In the genomic region with DNA sequence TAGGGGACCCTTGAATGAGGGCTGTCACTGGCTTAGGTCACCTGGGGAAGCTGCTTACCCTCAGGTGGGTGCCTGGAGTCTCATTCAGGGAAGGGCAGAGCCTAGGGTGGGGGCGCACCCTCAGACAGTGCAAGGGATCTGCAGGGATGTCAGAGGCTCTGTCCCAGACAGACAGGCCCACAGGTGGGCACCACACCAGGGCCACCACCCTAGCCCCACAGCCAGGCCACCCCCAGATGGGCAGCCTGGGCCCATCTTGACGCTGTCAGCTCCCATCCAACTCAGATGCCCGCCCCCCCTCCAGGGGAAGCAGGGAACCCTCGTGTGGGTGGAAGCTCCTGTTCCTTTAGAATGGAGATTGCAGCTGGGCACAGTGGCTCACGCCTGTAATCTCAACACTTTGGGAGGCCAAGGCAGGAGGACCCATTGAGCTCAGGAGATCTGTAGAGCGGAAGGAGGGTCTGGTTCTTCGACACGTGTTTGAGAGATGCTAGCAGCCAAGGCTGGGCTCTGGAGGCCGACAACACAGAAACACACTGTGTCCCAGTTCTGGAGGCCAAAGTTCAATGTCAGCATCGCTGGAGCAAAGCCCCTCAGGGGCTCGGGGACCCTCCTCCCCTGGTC, we compare ENCODE assay signal across 25 cellular contexts. TPM values are rescaled to one million over a fixed set of nuclear protein-coding genes. Genes with fewer than 3 reads are reported as not detected.
DNase-seq lines count a peak whose midpoint lies in the region; ATAC-seq, FAIRE-seq and TF ChIP-seq lines count a peak whose summit lies in the region.
"Had no signal": no experiment of that assay in that cellular context is flagged by ENCODE, and none has a peak within 500 bp of the region (broad histone marks: within the 10 kb centered on the region; RNA-seq: fewer than 3 reads in every experiment).

No MANE protein-coding gene starts in this region.

- H3K9me1 ChIP-seq in IMR-90 (ENCODE audit: insufficient read depth, low read length) = peaks cover 8% of the 10 kb centered on the region

- ATAC-seq in IMR-90 (ENCODE audit: low read depth) = no peak
- no peak for ATAC-seq in stimulated activated effector memory CD8-positive, alpha-beta T cell treated with anti-CD3 and anti-CD28 coated beads, Interleukin-12 subunit alpha, Interleukin-12 subunit beta, amount 100 ng/mL, for 72 hours

- peak overlapping the region; percentile 24 for H2AK9ac ChIP-seq in IMR-90 (replicated peaks; ENCODE audit: low read depth, low read length, poor library complexity)

- dilution Hi-C loops in IMR-90 (cut with HindIII; ENCODE audit: low sequenced_read_pairs, unreplicated experiment) = no loop called here

- no peak overlapping the region for H3K4me3 ChIP-seq in IMR-90 (ENCODE audit: insufficient read depth, low read depth, low read length)
- H3K4me3 ChIP-seq in kidney (ENCODE audit: low read length in 2 of 2) = no peak overlapping the region
- no peak overlapping the region for H3K4me3 ChIP-seq in esophagus squamous epithelium
- H3K4me3 ChIP-seq: smooth muscle cell had no signal

- H3K4me3 Mint-ChIP-seq in activated CD4-positive, alpha-beta T cell treated with anti-CD3 and anti-CD28 coated beads, Interleukin-2, amount 10 ng/mL, durations not matched to agents 24 days and 14 days = peak overlapping the region; percentile 39
- H3K4me3 Mint-ChIP-seq in activated CD4-positive, alpha-beta T cell treated with anti-CD3 and anti-CD28 coated beads, Interleukin-2, amount 10 ng/mL, durations not matched to agents 7 days and 5 days = no peak overlapping the region
- peak overlapping the region; percentile 31 for H3K4me3 Mint-ChIP-seq in stimulated activated effector memory CD8-positive, alpha-beta T cell treated with anti-CD3 and anti-CD28 coated beads, Interleukin-12 subunit alpha, Interleukin-12 subunit beta, amount 100 ng/mL, for 72 hours
- H3K4me3 Mint-ChIP-seq: activated CD4-positive, alpha-beta memory T cell treated with anti-CD3 and anti-CD28 coated beads, Interleukin-2, amount 10 ng/mL, durations not matched to agents 7 days and 5 days; activated naive CD8-positive, alpha-beta T cell treated with anti-CD3 and anti-CD28 coated beads for 36 hours; activated T-cell treated with anti-CD3 and anti-CD28 coated beads, Interleukin-2, amount 50 U/mL, for 4 hours; nephron progenitor cell had no signal

- H3K18ac ChIP-seq in IMR-90 (ENCODE audit: low read depth, low read length) = no peak overlapping the region

- POLR2A ChIA-PET in activated CD4-positive, alpha-beta T cell treated with anti-CD3 and anti-CD28 coated beads, Interleukin-2, amount 10 ng/mL, durations not matched to agents 7 days and 5 days (lab: Charles Lee) = no interaction called here
- POLR2A ChIA-PET in IMR-90 (lab: Charles Lee; ENCODE audit: unreplicated experiment) = no interaction called here

- H3K9ac ChIP-seq in IMR-90 (ENCODE audit: low read depth, low read length) = no peak overlapping the region
- no peak overlapping the region for H3K9ac ChIP-seq in kidney (ENCODE audit: low read length in 2 of 2)
- H3K9ac ChIP-seq: KMS-11 had no signal

- no peak overlapping the region for H3K23ac ChIP-seq in IMR-90 (ENCODE audit: low read depth, low read length)

- H2BK20ac ChIP-seq in IMR-90 (ENCODE audit: low read depth, low read length) = no peak overlapping the region

- H3K27me3 Mint-ChIP-seq in activated CD4-positive, alpha-beta T cell treated with anti-CD3 and anti-CD28 coated beads, Interleukin-2, amount 10 ng/mL, durations not matched to agents 24 days and 14 days = peaks cover 2% of the 10 kb centered on the region
- peaks cover 6% of the 10 kb centered on the region for H3K27me3 Mint-ChIP-seq in activated CD4-positive, alpha-beta T cell treated with anti-CD3 and anti-CD28 coated beads, Interleukin-2, amount 10 ng/mL, durations not matched to agents 7 days and 5 days

- no peak for TF ChIP-seq RAD21 in IMR-90 (IDR thresholded peaks at IDR 0.05; ENCODE audit: low read length)

- no peak overlapping the region for H3K4ac ChIP-seq in IMR-90 (ENCODE audit: low read depth, low read length)

- H3K56ac ChIP-seq in IMR-90 (ENCODE audit: extremely low read depth, insufficient read depth, low read length) = no peak overlapping the region

- H2BK5ac ChIP-seq in IMR-90 (ENCODE audit: low read depth, low read length, poor library complexity, severe bottlenecking) = no peak overlapping the region

- no TSS peak for BruUV-seq in IMR-90 (replicated peaks; lab: Mats Ljungman, UMichigan)

- peaks cover 15% of the 10 kb centered on the region for H3K4me1 Mint-ChIP-seq in activated CD4-positive, alpha-beta T cell treated with anti-CD3 and anti-CD28 coated beads, Interleukin-2, amount 10 ng/mL, durations not matched to agents 24 days and 14 days
- peaks cover 16% of the 10 kb centered on the region for H3K4me1 Mint-ChIP-seq in activated CD4-positive, alpha-beta T cell treated with anti-CD3 and anti-CD28 coated beads, Interleukin-2, amount 10 ng/mL, durations not matched to agents 7 days and 5 days
- peaks cover 27% of the 10 kb centered on the region for H3K4me1 Mint-ChIP-seq in stimulated activated effector memory CD8-positive, alpha-beta T cell treated with anti-CD3 and anti-CD28 coated beads, Interleukin-12 subunit alpha, Interleukin-12 subunit beta, amount 100 ng/mL, for 72 hours

- H2AK5ac ChIP-seq in IMR-90 (ENCODE audit: low read depth, low read length) = no peak overlapping the region

- no peak overlapping the region for H2AFZ ChIP-seq in IMR-90 (replicated peaks; ENCODE audit: low read length, poor library complexity)

- H4K8ac ChIP-seq in IMR-90 (ENCODE audit: low read depth in 2 of 2, low read length in 2 of 2) = no peak overlapping the region; a peak in 1 of 4 replicates

- no peaks in the 10 kb centered on the region for H4K20me1 ChIP-seq in IMR-90 (ENCODE audit: insufficient read depth, low read length)

- CTCF ChIA-PET in activated CD4-positive, alpha-beta T cell treated with anti-CD3 and anti-CD28 coated beads, Interleukin-2, amount 10 ng/mL, durations not matched to agents 7 days and 5 days (lab: Charles Lee) = interaction anchor here (1.0 kb wide), 1 partner anchor 16 kb away, joined by 3 read pairs; no protein-coding TSS in a partner anchor
- CTCF ChIA-PET in IMR-90 (lab: Yijun Ruan, JAX) = no interaction called here

- H3K27ac ChIP-seq in IMR-90 (ENCODE audit: insufficient read depth, low read length) = no peak overlapping the region
- H3K27ac ChIP-seq in kidney (ENCODE audit: low read depth in 2 of 2, low read length in 2 of 2) = no peak overlapping the region
- H3K27ac ChIP-seq in esophagus squamous epithelium = peak overlapping the region in 2 of 4 donors; percentile 82 to 84
- H3K27ac ChIP-seq: body of pancreas, C4-2B, KMS-11, psoas muscle had no signal

- peak overlapping the region; percentile 62 for H3K27ac Mint-ChIP-seq in activated CD4-positive, alpha-beta T cell treated with anti-CD3 and anti-CD28 coated beads, Interleukin-2, amount 10 ng/mL, durations not matched to agents 24 days and 14 days
- H3K27ac Mint-ChIP-seq in activated CD4-positive, alpha-beta T cell treated with anti-CD3 and anti-CD28 coated beads, Interleukin-2, amount 10 ng/mL, durations not matched to agents 7 days and 5 days = no peak overlapping the region
- H3K27ac Mint-ChIP-seq in stimulated activated effector memory CD8-positive, alpha-beta T cell treated with anti-CD3 and anti-CD28 coated beads, Interleukin-12 subunit alpha, Interleukin-12 subunit beta, amount 100 ng/mL, for 72 hours = peak overlapping the region; percentile 85
- H3K27ac Mint-ChIP-seq: activated CD4-positive, alpha-beta memory T cell treated with anti-CD3 and anti-CD28 coated beads, Interleukin-2, amount 10 ng/mL, durations not matched to agents 7 days and 5 days; activated naive CD8-positive, alpha-beta T cell treated with anti-CD3 and anti-CD28 coated beads for 36 hours; nephron progenitor cell had no signal

- H3K36me3 ChIP-seq in IMR-90 (ENCODE audit: control insufficient read depth, insufficient read depth, low read length) = no peaks in the 10 kb centered on the region
- no peaks in the 10 kb centered on the region for H3K36me3 ChIP-seq in kidney (ENCODE audit: control insufficient read depth in 1 of 2, insufficient read depth in 2 of 2, low read length in 2 of 2)
- H3K36me3 ChIP-seq in esophagus squamous epithelium = no peaks in the 10 kb centered on the region

- no peak overlapping the region for H3K14ac ChIP-seq in IMR-90 (replicated peaks; ENCODE audit: low read depth, low read length)

- no peak overlapping the region for H4K5ac ChIP-seq in IMR-90 (ENCODE audit: low read depth, low read length)

- no peak overlapping the region for H3K4me2 ChIP-seq in IMR-90 (ENCODE audit: low read depth, low read length)
- H3K4me2 ChIP-seq: KMS-11, smooth muscle cell had no signal

- no peak for FAIRE-seq in kidney (lab: Jason Lieb, UNC)
- FAIRE-seq: A204.1, GM12892, keratinocyte had no signal

- no peak overlapping the region for H4K91ac ChIP-seq in IMR-90 (ENCODE audit: insufficient read depth, low read depth, low read length)

- H3K79me1 ChIP-seq in IMR-90 (ENCODE audit: low read depth in 1 of 2, low read length in 2 of 2) = peaks cover under 1 to 2% of the 10 kb centered on the region in 2 experiments; a peak in 3 of 4 replicates

- TF ChIP-seq POLR2A in IMR-90 (IDR thresholded peaks at IDR 0.05; ENCODE audit: low read depth, low read length) = no peak
- no peak for TF ChIP-seq POLR2A in esophagus squamous epithelium (IDR thresholded peaks at IDR 0.05)

- WGBS in IMR-90 (ENCODE audit: extremely low coverage in 2 of 2, insufficient read length in 1 of 2), 2 experiments = 88% methylated on average over 7 of the region's 11 CpGs; no CpG with 5 or more reads in 1 of the 2 experiments
- WGBS in esophagus squamous epithelium, 2 donors = 92% methylated on average over 5 of the region's 11 CpGs; no CpG with 5 or more reads in 1 of the 2 donors

- no peaks in the 10 kb centered on the region for H3K9me3 ChIP-seq in IMR-90 (ENCODE audit: control insufficient read depth, insufficient read depth, low read length)
- no peaks in the 10 kb centered on the region for H3K9me3 ChIP-seq in kidney (ENCODE audit: control insufficient read depth in 1 of 2, low read length in 2 of 2)
- H3K9me3 ChIP-seq in esophagus squamous epithelium = no peaks in the 10 kb centered on the region
- H3K9me3 ChIP-seq: body of pancreas, psoas muscle had no signal

- no peaks in the 10 kb centered on the region for H3K27me3 ChIP-seq in IMR-90 (ENCODE audit: control insufficient read depth, insufficient read depth, low read length)
- H3K27me3 ChIP-seq in esophagus squamous epithelium = peaks cover 0 to 29% (median 0%) of the 10 kb centered on the region in 4 donors

- intact Hi-C loops in activated CD4-positive, alpha-beta T cell treated with anti-CD3 and anti-CD28 coated beads, Interleukin-2, amount 10 ng/mL, durations not matched to agents 24 days and 14 days (cut with micrococcal nuclease) = no loop called here
- intact Hi-C loops in IMR-90 (cut with micrococcal nuclease) (no loop called here), kidney (cut with DNase I) (no loop called here), esophagus squamous epithelium (cut with DNase I) (loop anchor here (10.0 kb wide), 1 partner anchor 133 kb away; no protein-coding TSS in a partner anchor)

- no peaks in the 10 kb centered on the region for H3K36me3 Mint-ChIP-seq in activated CD4-positive, alpha-beta T cell treated with anti-CD3 and anti-CD28 coated beads, Interleukin-2, amount 10 ng/mL, durations not matched to agents 24 days and 14 days (ENCODE audit: low read depth)
- H3K36me3 Mint-ChIP-seq in activated CD4-positive, alpha-beta T cell treated with anti-CD3 and anti-CD28 coated beads, Interleukin-2, amount 10 ng/mL, durations not matched to agents 7 days and 5 days (ENCODE audit: low read depth) = no peaks in the 10 kb centered on the region
- H3K36me3 Mint-ChIP-seq in stimulated activated effector memory CD8-positive, alpha-beta T cell treated with anti-CD3 and anti-CD28 coated beads, Interleukin-12 subunit alpha, Interleukin-12 subunit beta, amount 100 ng/mL, for 72 hours = no peaks in the 10 kb centered on the region
- H3K36me3 Mint-ChIP-seq: activated naive CD8-positive, alpha-beta T cell treated with anti-CD3 and anti-CD28 coated beads for 36 hours had no signal

- H2BK120ac ChIP-seq in IMR-90 (ENCODE audit: low read depth, low read length) = no peak overlapping the region

- in situ Hi-C loops in IMR-90 (cut with MboI; ENCODE audit: low sequenced_read_pairs) = no loop called here

- H3K4me1 ChIP-seq in IMR-90 (ENCODE audit: control insufficient read depth, insufficient read depth, low read length) (peaks cover 7% of the 10 kb centered on the region), kidney (ENCODE audit: control insufficient read depth in 1 of 2, insufficient read depth in 1 of 2, low read depth in 1 of 2, low read length in 2 of 2) (peaks cover 5 to 6% of the 10 kb centered on the region in 2 donors), esophagus squamous epithelium (peaks cover 31 to 78% (median 34%) of the 10 kb centered on the region in 3 donors)

- DNase-seq in activated CD4-positive, alpha-beta T cell treated with anti-CD3 and anti-CD28 coated beads, Interleukin-2, amount 10 ng/mL, durations not matched to agents 24 days and 14 days = no peak
- DNase-seq in activated CD4-positive, alpha-beta T cell treated with anti-CD3 and anti-CD28 coated beads, Interleukin-2, amount 10 ng/mL, durations not matched to agents 7 days and 5 days = no peak
- DNase-seq in IMR-90 = no peak
- peak; percentile 71 for DNase-seq in kidney
- no peak for DNase-seq in stimulated activated effector memory CD8-positive, alpha-beta T cell treated with anti-CD3 and anti-CD28 coated beads, Interleukin-12 subunit alpha, Interleukin-12 subunit beta, amount 100 ng/mL, for 72 hours (ENCODE audit: low spot score in 2 of 2)
- DNase-seq in activated T-cell treated with anti-CD3 and anti-CD28 coated beads, Interleukin-2, amount 50 U/mL, for 1 hour = no peak
- DNase-seq in DMS79 treated with DMSO at 0.1 percent for 48 hours (lab: John Stamatoyannopoulos, UW) = no peak
- DNase-seq in esophagus squamous epithelium (lab: John Stamatoyannopoulos, UW) = no peak
- DNase-seq: activated CD4-positive, alpha-beta memory T cell treated with anti-CD3 and anti-CD28 coated beads, Interleukin-2, amount 10 ng/mL, durations not matched to agents 7 days and 5 days; activated naive CD8-positive, alpha-beta T cell treated with anti-CD3 and anti-CD28 coated beads for 36 hours; activated T-cell treated with anti-CD3 and anti-CD28 coated beads, Interleukin-2, amount 50 U/mL, for 4 hours; cortex of kidney; hippocampal formation; NCI-H2107; NCI-H510A treated with DMSO at 0.1 percent for 48 hours; nephron progenitor cell; stimulated activated CD4-positive, alpha-beta T cell treated with anti-CD3 and anti-CD28 coated beads, Interleukin-4, amount 100 ng/mL, for 24 hours had no signal

- TF ChIP-seq CTCF in IMR-90 (conservative IDR thresholded peaks at IDR 0.05; ENCODE audit: low read depth, low read length) (no peak), kidney (IDR thresholded peaks at IDR 0.05; ENCODE audit: borderline replicate concordance, extremely low read depth, insufficient read depth) (no peak), esophagus squamous epithelium (IDR thresholded peaks at IDR 0.05) (no peak)

- H3K9me3 Mint-ChIP-seq in activated CD4-positive, alpha-beta T cell treated with anti-CD3 and anti-CD28 coated beads, Interleukin-2, amount 10 ng/mL, durations not matched to agents 24 days and 14 days = no peaks in the 10 kb centered on the region
- no peaks in the 10 kb centered on the region for H3K9me3 Mint-ChIP-seq in activated CD4-positive, alpha-beta T cell treated with anti-CD3 and anti-CD28 coated beads, Interleukin-2, amount 10 ng/mL, durations not matched to agents 7 days and 5 days
- no peaks in the 10 kb centered on the region for H3K9me3 Mint-ChIP-seq in stimulated activated effector memory CD8-positive, alpha-beta T cell treated with anti-CD3 and anti-CD28 coated beads, Interleukin-12 subunit alpha, Interleukin-12 subunit beta, amount 100 ng/mL, for 72 hours
- H3K9me3 Mint-ChIP-seq: activated CD4-positive, alpha-beta memory T cell treated with anti-CD3 and anti-CD28 coated beads, Interleukin-2, amount 10 ng/mL, durations not matched to agents 7 days and 5 days; activated naive CD8-positive, alpha-beta T cell treated with anti-CD3 and anti-CD28 coated beads for 36 hours; activated T-cell treated with anti-CD3 and anti-CD28 coated beads, Interleukin-2, amount 50 U/mL, for 4 hours; nephron progenitor cell had no signal

- H2BK15ac ChIP-seq in IMR-90 (ENCODE audit: low read depth, low read length) = no peak overlapping the region

RNA-seq across cellular contexts. Expression of a gene that starts 58.5 kb away (rescaled TPM):
- 125 and 128 TPM in 2 replicates for total RNA-seq in activated CD4-positive, alpha-beta T cell treated with anti-CD3 and anti-CD28 coated beads, Interleukin-2, amount 10 ng/mL, durations not matched to agents 24 days and 14 days
- 10 to 100 TPM; 67.8 to 68.9 TPM for total RNA-seq in activated CD4-positive, alpha-beta T cell treated with anti-CD3 and anti-CD28 coated beads, Interleukin-2, amount 10 ng/mL, durations not matched to agents 7 days and 5 days
- total RNA-seq in IMR-90 (2012; rRNA removed) (93.4 and 155 TPM in 2 replicates), kidney (74.5 TPM), esophagus squamous epithelium (100 to 1,000 TPM in 3 of 4 donors, 10 to 100 TPM in 1; 96.5 to 193 (median 160) TPM)
- polyA plus RNA-seq in IMR-90 (2012; rRNA removed) (127 and 165 TPM in 2 replicates), kidney (ENCODE audit: insufficient read depth, low read depth, low replicate concordance) (86.8 TPM)
- 56.9 and 61.4 TPM in 2 replicates for polyA plus RNA-seq in IMR-90 (2012; cell fraction: cytosol; rRNA removed)
- polyA plus RNA-seq in IMR-90 (2012; cell fraction: nucleus; rRNA removed; ENCODE audit: low replicate concordance) = 52.2 and 98.8 TPM in 2 replicates
